Comparison of ENCODE assay signal across 23 cellular contexts in genomic region chr3:185457376-185457775, GRCh38.
"Had no signal": no experiment of that assay in that cellular context is flagged by ENCODE, and none has a peak within 500 bp of the region (broad histone marks: within the 10 kb centered on the region; RNA-seq: fewer than 3 reads in every experiment).

No MANE protein-coding gene starts in this region.

- H3K9me3 ChIP-seq: left ventricle myocardium inferior, mucosa of descending colon, pancreas, prostate gland, sigmoid colon, spleen, suprapubic skin, thoracic aorta, tibial artery, uterus had no signal

- H2AFZ ChIP-seq: hepatocyte had no signal

- H3K36me3 ChIP-seq: prostate gland, spleen, thoracic aorta, uterus had no signal

- DNase-seq: islet precursor cell; left ventricle myocardium inferior; midbrain; mucosa of descending colon; naive thymus-derived CD4-positive, alpha-beta T cell; nucleus accumbens; pancreas; posterior cingulate gyrus; retina; right cardiac atrium; sigmoid colon; small intestine; spleen; stimulated activated CD4-positive, alpha-beta T cell treated with anti-CD3 and anti-CD28 coated beads, Interleukin-4, amount 100 ng/mL, for 24 hours; stimulated activated naive CD4-positive, alpha-beta T cell; tibial artery; trophoblast cell; uterus had no signal

- H3K27me3 ChIP-seq: hepatocyte, pancreas, sigmoid colon, spleen, suprapubic skin, tibial artery, uterus had no signal

- H3K4me2 ChIP-seq: hepatocyte had no signal

- H3K27ac ChIP-seq: hepatocyte, left ventricle myocardium inferior, pancreas, prostate gland, sigmoid colon, spleen, suprapubic skin, thoracic aorta, tibial artery, uterus had no signal

- H3K4me1 ChIP-seq: left ventricle myocardium inferior, pancreas, prostate gland, sigmoid colon, spleen, suprapubic skin, tibial artery, uterus had no signal

- FAIRE-seq: pancreas, small intestine had no signal

- ATAC-seq: mucosa of descending colon; naive thymus-derived CD4-positive, alpha-beta T cell; pancreas; right cardiac atrium; stimulated activated effector memory CD8-positive, alpha-beta T cell treated with anti-CD3 and anti-CD28 coated beads, Interleukin-12 subunit alpha, Interleukin-12 subunit beta, amount 100 ng/mL, for 72 hours had no signal

- H3K4me3 ChIP-seq: hepatocyte, left ventricle myocardium inferior, mucosa of descending colon, pancreas, prostate gland, sigmoid colon, spleen, suprapubic skin, thoracic aorta, tibial artery, uterus had no signal

- H3K79me2 ChIP-seq: hepatocyte had no signal
